1 cellular context compared by ENCODE assay signal in the genomic region with DNA sequence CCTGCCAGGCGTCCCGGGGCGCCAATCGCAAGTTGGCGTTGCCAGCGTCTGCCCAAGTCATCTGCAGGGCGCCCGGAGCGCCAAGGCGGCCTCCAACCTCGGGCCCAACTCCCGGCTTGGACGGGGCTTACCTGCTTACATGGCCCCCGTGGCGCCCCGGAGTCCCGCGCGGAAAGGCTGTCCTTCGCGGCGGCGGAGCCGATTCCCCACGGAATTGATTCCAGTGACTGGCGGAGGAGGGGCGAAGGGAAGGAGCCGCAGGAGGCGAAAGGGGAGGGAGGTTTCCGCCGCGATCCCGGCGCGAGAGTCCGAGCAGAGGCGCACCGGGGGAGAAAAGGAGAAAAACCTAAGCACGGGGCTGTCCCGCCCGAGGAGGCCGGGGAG.
TF ChIP-seq lines count a peak whose summit lies in the region.

No MANE protein-coding gene starts in this region.

TF ChIP-seq in H1, 55 proteins besides CTCF, POLR2A, EP300 and RAD21:
- TF ChIP-seq RBBP5 (IDR thresholded peaks at IDR 0.05; ENCODE audit: borderline replicate concordance, low read depth, low read length) = peak; percentile 67; the same call in 1 of the 2 replicates
- TF ChIP-seq KDM4A (IDR thresholded peaks at IDR 0.05; ENCODE audit: low read depth, low read length, severe bottlenecking) = peak; percentile 39
- TF ChIP-seq CREB1 (IDR thresholded peaks at IDR 0.05) = no peak
- no peak for TF ChIP-seq SP2 (IDR thresholded peaks at IDR 0.05; ENCODE audit: low read length)
- peak; percentile 89 for TF ChIP-seq ASH2L (IDR thresholded peaks at IDR 0.05; ENCODE audit: low read length)
